20 cellular contexts compared by ENCODE assay signal in the genomic region with DNA sequence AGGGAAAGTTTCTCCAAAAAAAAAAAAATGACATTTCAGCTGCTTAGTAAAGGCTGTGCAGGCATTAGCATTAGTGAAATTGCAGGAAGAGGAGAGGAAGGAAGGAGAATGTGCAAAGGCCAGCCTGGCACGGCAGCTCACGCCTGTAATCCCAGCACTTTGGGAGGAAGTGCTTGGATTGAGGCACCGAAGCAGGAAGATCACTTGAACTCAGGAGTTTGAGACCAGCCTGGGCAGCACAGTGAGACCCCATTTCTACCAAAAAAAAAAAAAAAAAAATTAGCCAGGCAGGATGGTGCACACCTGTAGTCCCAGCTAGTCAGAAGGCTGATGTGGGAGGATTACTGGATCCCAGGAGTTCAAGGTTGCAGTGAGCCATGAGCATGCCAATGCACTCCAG.
"Had no signal": no experiment of that assay in that cellular context is flagged by ENCODE, and none has a peak within 500 bp of the region (broad histone marks: within the 10 kb centered on the region; RNA-seq: fewer than 3 reads in every experiment).

No MANE protein-coding gene starts in this region.

- H3K36me3 ChIP-seq: SJSA1 had no signal

- H3K4me3 ChIP-seq: SJSA1, SK-N-MC had no signal

- H3K9me3 ChIP-seq: SJSA1 had no signal

- H3K9ac ChIP-seq: KMS-11 had no signal

- H3K4me2 ChIP-seq: KMS-11 had no signal

- DNase-seq: Kasumi-1, MM.1S, NCI-H1092 treated with DMSO at 0.1 percent for 48 hours, NCI-H1436, NCI-H187, NCI-H2029, NCI-H2081 treated with DMSO at 0.1 percent for 48 hours, NCI-H2171, NCI-H446, NCI-H510A, NCI-H524 treated with DMSO at 0.1 percent for 48 hours, NCI-H69, NCI-H774, Right ventricle myocardium superior, RPMI8226, SIG-M5 had no signal

- H3K27me3 ChIP-seq: SJSA1 had no signal

- H3K4me1 ChIP-seq: SJSA1 had no signal

- FAIRE-seq: RCC 7860 had no signal

- H3K27ac ChIP-seq: KMS-11, SJSA1, SK-N-MC had no signal
